Comparison of ENCODE assay signal across 26 cellular contexts in the genomic region with DNA sequence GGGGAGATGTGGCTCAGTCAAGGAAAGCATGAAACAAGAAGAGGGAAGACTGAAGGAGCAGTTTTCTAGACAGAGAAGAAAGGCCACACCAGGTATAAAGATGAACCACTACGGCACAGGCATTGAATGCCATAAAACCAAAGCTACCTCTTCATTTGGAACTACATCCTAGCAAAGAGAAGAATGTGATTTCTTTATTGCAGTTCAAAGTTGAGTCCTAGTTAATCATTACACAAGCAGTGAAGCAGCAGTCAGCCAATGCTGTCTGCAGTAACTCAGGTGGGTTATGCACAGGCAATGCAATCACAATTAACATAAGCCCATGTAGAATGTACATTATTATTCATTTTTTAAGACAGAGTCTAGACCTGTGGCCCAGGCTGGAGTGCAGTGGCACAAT. TPM values are rescaled to one million over a fixed set of nuclear protein-coding genes. Genes with fewer than 3 reads are reported as not detected.
"Had no signal": no experiment of that assay in that cellular context is flagged by ENCODE, and none has a peak within 500 bp of the region (broad histone marks: within the 10 kb centered on the region; RNA-seq: fewer than 3 reads in every experiment).

No MANE protein-coding gene starts in this region.

- H3K27me3 ChIP-seq: adrenal gland, gastrocnemius medialis, testis, upper lobe of left lung had no signal

- ATAC-seq: activated naive CD4-positive, alpha-beta T cell treated with anti-CD3 and anti-CD28 coated beads, Interleukin-2, amount 50 U/mL, for 72 hours; activated T-cell treated with anti-CD3 and anti-CD28 coated beads, Interleukin-2, amount 50 U/mL, for 72 hours; esophagus mucosa; gastrocnemius medialis; right cardiac atrium; stimulated activated effector memory CD8-positive, alpha-beta T cell treated with anti-CD3 and anti-CD28 coated beads, Interleukin-12 subunit alpha, Interleukin-12 subunit beta, amount 100 ng/mL, for 72 hours; T-helper 17 cell had no signal

- H3K36me3 ChIP-seq: adrenal gland, gastrocnemius medialis, upper lobe of left lung had no signal

- H3K4me3 ChIP-seq: adrenal gland, gastrocnemius medialis, lung, smooth muscle cell, testis, upper lobe of left lung had no signal

- H3K4me1 ChIP-seq: adrenal gland, gastrocnemius medialis, testis, upper lobe of left lung had no signal

- H3K9me3 ChIP-seq: adrenal gland, gastrocnemius medialis, testis, upper lobe of left lung had no signal

- H3K27ac ChIP-seq: adrenal gland, gastrocnemius medialis, testis, upper lobe of left lung, VCaP had no signal

- DNase-seq: activated CD4-positive, alpha-beta T cell treated with anti-CD3 and anti-CD28 coated beads, Interleukin-2, amount 50 U/mL, for 1 hour; activated CD4-positive, CD25-positive, alpha-beta regulatory T cell treated with anti-CD3 and anti-CD28 coated beads, Interleukin-2, amount 50 U/mL, for 72 hours; activated CD8-positive, alpha-beta memory T cell treated with anti-CD3 and anti-CD28 coated beads for 24 hours; activated CD8-positive, alpha-beta memory T cell treated with anti-CD3 and anti-CD28 coated beads, Interleukin-2, amount 50 U/mL, for 48 hours; activated gamma-delta T cell treated with Interleukin-2 at 50 U/mL for 16 hours; activated T-cell treated with anti-CD3 and anti-CD28 coated beads, Interleukin-2, amount 50 U/mL, for 72 hours; adrenal gland; effector CD8-positive, alpha-beta T cell; gastrocnemius medialis; head of caudate nucleus; nephron progenitor cell; nucleus accumbens; posterior cingulate gyrus; right cardiac atrium; stimulated activated CD4-positive, alpha-beta T cell treated with anti-CD3 and anti-CD28 coated beads, Interleukin-4, amount 100 ng/mL, for 24 hours; T-helper 17 cell; testis; upper lobe of left lung had no signal

RNA-seq across cellular contexts. Expression of a gene that starts 21.7 kb away (rescaled TPM):
- total RNA-seq: activated naive CD4-positive, alpha-beta T cell treated with anti-CD3 and anti-CD28 coated beads, Interleukin-2, amount 50 U/mL, for 72 hours; activated T-cell treated with anti-CD3 and anti-CD28 coated beads, Interleukin-2, amount 50 U/mL, for 72 hours; cerebellum; esophagus mucosa; gastrocnemius medialis; kidney epithelial cell; T-helper 17 cell had no signal
